ENCODE assay signal across 8 cellular contexts in the genomic region with DNA sequence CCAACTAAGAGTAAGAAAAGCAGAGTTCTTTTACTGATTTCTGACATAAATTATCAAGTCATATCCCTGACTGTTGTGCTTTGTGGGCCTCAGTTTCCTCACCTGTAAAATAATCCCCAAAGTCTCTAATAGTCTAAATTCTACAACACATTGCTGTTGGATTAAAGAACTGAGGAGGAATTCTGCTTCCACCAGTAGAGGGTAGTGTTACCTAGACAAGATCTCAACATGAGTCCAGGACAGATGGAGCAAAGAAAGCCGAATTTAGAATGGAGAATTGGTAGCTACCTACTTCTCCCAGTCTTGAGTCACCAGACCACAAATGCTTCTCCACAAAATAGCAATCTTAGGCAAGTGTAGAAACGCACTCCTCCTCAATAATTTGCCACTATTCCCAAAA.
A peak's percentile ranks its signal among the peaks of the same experiment; 100 is the strongest.
DNase-seq lines count a peak whose midpoint lies in the region; ATAC-seq and TF ChIP-seq lines count a peak whose summit lies in the region.

No MANE protein-coding gene starts in this region.

- no peak overlapping the region for H3K27ac ChIP-seq in left ventricle myocardium inferior (replicated peaks)
- H3K27ac ChIP-seq in mammary epithelial cell (ENCODE audit: insufficient read depth, low read depth, low read length), result no peak overlapping the region

- no peak for ATAC-seq in left ventricle myocardium superior
- ATAC-seq in stimulated activated effector memory CD8-positive, alpha-beta T cell treated with anti-CD3 and anti-CD28 coated beads, Interleukin-12 subunit alpha, Interleukin-12 subunit beta, amount 100 ng/mL, for 72 hours, result no peak
- ATAC-seq in GM18520 (IDR thresholded peaks at IDR 0.05; ENCODE audit: unreplicated experiment), result no peak

- H2AFZ ChIP-seq in mammary epithelial cell (ENCODE audit: low read depth, low read length), result no peak overlapping the region

- no TSS peak for BruUV-seq in mammary epithelial cell (replicated peaks; lab: Mats Ljungman, UMichigan)

- DNase-seq in left ventricle myocardium inferior (no peak), left ventricle myocardium superior (no peak), NCI-H2081 treated with DMSO at 0.1 percent for 48 hours (lab: John Stamatoyannopoulos, UW) (peak; percentile 45), mammary epithelial cell (peak; percentile 16), osteocyte (ENCODE audit: extremely low spot score, unreplicated experiment) (no peak)
- no peak for DNase-seq in stimulated activated effector memory CD8-positive, alpha-beta T cell treated with anti-CD3 and anti-CD28 coated beads, Interleukin-12 subunit alpha, Interleukin-12 subunit beta, amount 100 ng/mL, for 72 hours (ENCODE audit: low spot score in 2 of 2)
- DNase-seq in activated CD4-positive, alpha-beta T cell treated with anti-CD3 and anti-CD28 coated beads, Interleukin-2, amount 10 ng/mL, durations not matched to agents 7 days and 5 days, result no peak

- 25% methylated on average over 2 of the region's 2 CpGs for WGBS in mammary epithelial cell (ENCODE audit: low coverage, missing lambda C conversion rate)

- H3K79me2 ChIP-seq in mammary epithelial cell (ENCODE audit: insufficient read depth, low read length), result no peaks in the 10 kb centered on the region

- H3K9me3 ChIP-seq in left ventricle myocardium inferior (replicated peaks) (no peaks in the 10 kb centered on the region), mammary epithelial cell (replicated peaks; ENCODE audit: insufficient read depth, low read length) (no peaks in the 10 kb centered on the region)

- no peaks in the 10 kb centered on the region for H3K27me3 Mint-ChIP-seq in osteocyte (ENCODE audit: unreplicated experiment)
- no peaks in the 10 kb centered on the region for H3K27me3 Mint-ChIP-seq in activated CD4-positive, alpha-beta T cell treated with anti-CD3 and anti-CD28 coated beads, Interleukin-2, amount 10 ng/mL, durations not matched to agents 7 days and 5 days

- no peak overlapping the region for H3K27ac Mint-ChIP-seq in osteocyte (ENCODE audit: unreplicated experiment)
- H3K27ac Mint-ChIP-seq in stimulated activated effector memory CD8-positive, alpha-beta T cell treated with anti-CD3 and anti-CD28 coated beads, Interleukin-12 subunit alpha, Interleukin-12 subunit beta, amount 100 ng/mL, for 72 hours, result no peak overlapping the region
- H3K27ac Mint-ChIP-seq in activated CD4-positive, alpha-beta T cell treated with anti-CD3 and anti-CD28 coated beads, Interleukin-2, amount 10 ng/mL, durations not matched to agents 7 days and 5 days, result no peak overlapping the region

- no peak overlapping the region for H3K4me3 Mint-ChIP-seq in osteocyte (ENCODE audit: unreplicated experiment)
- H3K4me3 Mint-ChIP-seq in stimulated activated effector memory CD8-positive, alpha-beta T cell treated with anti-CD3 and anti-CD28 coated beads, Interleukin-12 subunit alpha, Interleukin-12 subunit beta, amount 100 ng/mL, for 72 hours, result no peak overlapping the region
- H3K4me3 Mint-ChIP-seq in activated CD4-positive, alpha-beta T cell treated with anti-CD3 and anti-CD28 coated beads, Interleukin-2, amount 10 ng/mL, durations not matched to agents 7 days and 5 days, result no peak overlapping the region

- H3K9me3 Mint-ChIP-seq in osteocyte (ENCODE audit: unreplicated experiment), result no peaks in the 10 kb centered on the region
- H3K9me3 Mint-ChIP-seq in stimulated activated effector memory CD8-positive, alpha-beta T cell treated with anti-CD3 and anti-CD28 coated beads, Interleukin-12 subunit alpha, Interleukin-12 subunit beta, amount 100 ng/mL, for 72 hours, result peaks cover 16% of the 10 kb centered on the region
- no peaks in the 10 kb centered on the region for H3K9me3 Mint-ChIP-seq in activated CD4-positive, alpha-beta T cell treated with anti-CD3 and anti-CD28 coated beads, Interleukin-2, amount 10 ng/mL, durations not matched to agents 7 days and 5 days

- H4K20me1 ChIP-seq in mammary epithelial cell (ENCODE audit: insufficient read depth, low read length), result no peaks in the 10 kb centered on the region

- H3K4me1 ChIP-seq in left ventricle myocardium inferior (no peaks in the 10 kb centered on the region), mammary epithelial cell (ENCODE audit: insufficient read depth, low read length) (no peaks in the 10 kb centered on the region)

- CTCF ChIA-PET in mammary epithelial cell (lab: Charles Lee; ENCODE audit: low non-redundant PET), result interaction anchor here (0.6 kb wide), 2 partner anchors 228 to 858 kb away, joined by 7 read pairs; no protein-coding TSS in a partner anchor
- CTCF ChIA-PET in activated CD4-positive, alpha-beta T cell treated with anti-CD3 and anti-CD28 coated beads, Interleukin-2, amount 10 ng/mL, durations not matched to agents 7 days and 5 days (lab: Charles Lee), result no interaction called here

- no peak overlapping the region for H3K9ac ChIP-seq in mammary epithelial cell (ENCODE audit: insufficient read depth, low read length)

- H3K36me3 ChIP-seq in left ventricle myocardium inferior, result no peaks in the 10 kb centered on the region
- no peaks in the 10 kb centered on the region for H3K36me3 ChIP-seq in mammary epithelial cell (ENCODE audit: insufficient read depth, low read length)

- no peaks in the 10 kb centered on the region for H3K27me3 ChIP-seq in left ventricle myocardium inferior (ENCODE audit: low read depth)
- no peaks in the 10 kb centered on the region for H3K27me3 ChIP-seq in mammary epithelial cell (ENCODE audit: insufficient read depth, low read length)

- intact Hi-C loops in left ventricle myocardium inferior (cut with micrococcal nuclease) (no loop called here), left ventricle myocardium superior (cut with micrococcal nuclease) (loop anchor here (10.0 kb wide), 1 partner anchor 528 kb away; no protein-coding TSS in a partner anchor), mammary epithelial cell (cut with micrococcal nuclease) (loop anchor here (2.0 to 5.0 kb wide), 3 partner anchors 528 to 876 kb away; no protein-coding TSS in a partner anchor)

- no peaks in the 10 kb centered on the region for H3K36me3 Mint-ChIP-seq in osteocyte (ENCODE audit: unreplicated experiment)
- H3K36me3 Mint-ChIP-seq in stimulated activated effector memory CD8-positive, alpha-beta T cell treated with anti-CD3 and anti-CD28 coated beads, Interleukin-12 subunit alpha, Interleukin-12 subunit beta, amount 100 ng/mL, for 72 hours, result no peaks in the 10 kb centered on the region
- no peaks in the 10 kb centered on the region for H3K36me3 Mint-ChIP-seq in activated CD4-positive, alpha-beta T cell treated with anti-CD3 and anti-CD28 coated beads, Interleukin-2, amount 10 ng/mL, durations not matched to agents 7 days and 5 days (ENCODE audit: low read depth)

- TF ChIP-seq CTCF in left ventricle myocardium inferior (IDR thresholded peaks at IDR 0.05; ENCODE audit: borderline replicate concordance) (peak; percentile 59), mammary epithelial cell (conservative IDR thresholded peaks at IDR 0.05 in 1 of 2, IDR thresholded peaks at IDR 0.05 in 1 of 2; ENCODE audit: extremely low read depth in 1 of 2, insufficient read depth in 1 of 2, low read depth in 1 of 2, low read length in 2 of 2) (peak; percentile 37 to 59), osteocyte (IDR thresholded peaks at IDR 0.05) (peak; percentile 26)

- H3K4me2 ChIP-seq in mammary epithelial cell (ENCODE audit: insufficient read depth, low read depth, low read length), result no peak overlapping the region

- POLR2A ChIA-PET in activated CD4-positive, alpha-beta T cell treated with anti-CD3 and anti-CD28 coated beads, Interleukin-2, amount 10 ng/mL, durations not matched to agents 7 days and 5 days (lab: Charles Lee), result no interaction called here

- dilution Hi-C loops in mammary epithelial cell (cut with HindIII; ENCODE audit: low sequenced_read_pairs), result no loop called here

- no peak overlapping the region for H3K4me3 ChIP-seq in left ventricle myocardium inferior
- no peak overlapping the region for H3K4me3 ChIP-seq in mammary epithelial cell (replicated peaks in 1 of 3; ENCODE audit: insufficient read depth in 1 of 3, low read depth in 2 of 3, low read length in 3 of 3)

- no peaks in the 10 kb centered on the region for H3K4me1 Mint-ChIP-seq in osteocyte (ENCODE audit: unreplicated experiment)
- no peaks in the 10 kb centered on the region for H3K4me1 Mint-ChIP-seq in stimulated activated effector memory CD8-positive, alpha-beta T cell treated with anti-CD3 and anti-CD28 coated beads, Interleukin-12 subunit alpha, Interleukin-12 subunit beta, amount 100 ng/mL, for 72 hours
- H3K4me1 Mint-ChIP-seq in activated CD4-positive, alpha-beta T cell treated with anti-CD3 and anti-CD28 coated beads, Interleukin-2, amount 10 ng/mL, durations not matched to agents 7 days and 5 days, result no peaks in the 10 kb centered on the region

- in situ Hi-C loops in mammary epithelial cell (cut with MboI; ENCODE audit: low sequenced_read_pairs in 2 of 2), result no loop called here

Comparison
In these comparisons a context has a peak if more than half of its experiments do, and no peak if none do; other contexts are left out.
1. DNase-seq: peak in NCI-H2081 treated with DMSO at 0.1 percent for 48 hours (single experiment) and mammary epithelial cell (single experiment); none in left ventricle myocardium inferior (single experiment), left ventricle myocardium superior (single experiment), osteocyte (single experiment), stimulated activated effector memory CD8-positive, alpha-beta T cell treated with anti-CD3 and anti-CD28 coated beads, Interleukin-12 subunit alpha, Interleukin-12 subunit beta, amount 100 ng/mL, for 72 hours (0 of 2) and activated CD4-positive, alpha-beta T cell treated with anti-CD3 and anti-CD28 coated beads, Interleukin-2, amount 10 ng/mL, durations not matched to agents 7 days and 5 days (single experiment).
2. Peak in every context shown above with its lines, with median percentiles within 50 percentile points of each other: CTCF ChIP-seq.